Comparison of ENCODE assay signal across 22 cellular contexts in genomic region chr1:245361056-245361455, GRCh38.
"Had no signal": no experiment of that assay in that cellular context is flagged by ENCODE, and none has a peak within 500 bp of the region (broad histone marks: within the 10 kb centered on the region; RNA-seq: fewer than 3 reads in every experiment).

No MANE protein-coding gene starts in this region.

- H3K4me2 ChIP-seq: hepatocyte had no signal

- H3K27ac ChIP-seq: dorsolateral prefrontal cortex, gastrocnemius medialis, heart left ventricle, hepatocyte, left lung, prostate gland, skin epidermis, spleen, thoracic aorta, tibial nerve, upper lobe of left lung had no signal

- DNase-seq: dorsolateral prefrontal cortex; effector CD4-positive, alpha-beta T cell; gastrocnemius medialis; heart left ventricle; kidney; left lung; mesenchymal stem cell; midbrain; naive thymus-derived CD4-positive, alpha-beta T cell; nucleus accumbens; right cardiac atrium; spleen; stimulated activated CD4-positive, alpha-beta T cell treated with anti-CD3 and anti-CD28 coated beads, Interleukin-4, amount 100 ng/mL, for 4 hours; stimulated activated naive CD8-positive, alpha-beta T cell treated with anti-CD3 and anti-CD28 coated beads, Interleukin-15, Interleukin-2, amounts not matched to agents 100 U/mL and 50 U/mL, for 24 hours; substantia nigra; upper lobe of left lung had no signal

- H2AFZ ChIP-seq: hepatocyte had no signal

- H3K36me3 ChIP-seq: gastrocnemius medialis, heart left ventricle, left lung, prostate gland, spleen, thoracic aorta, tibial nerve, upper lobe of left lung had no signal

- H3K4me1 ChIP-seq: gastrocnemius medialis, heart left ventricle, left lung, prostate gland, spleen, tibial nerve, upper lobe of left lung had no signal

- H3K4me3 ChIP-seq: dorsolateral prefrontal cortex, gastrocnemius medialis, heart left ventricle, hepatocyte, left lung, prostate gland, skin epidermis, spleen, thoracic aorta, tibial nerve, upper lobe of left lung had no signal

- ATAC-seq: gastrocnemius medialis; heart left ventricle; left lung; naive thymus-derived CD4-positive, alpha-beta T cell; right cardiac atrium; stimulated activated memory B cell treated with anti-CD40 and anti-IgM and Interleukin-4, amounts not matched to agents 10 μg/mL and 1 μg/mL and 100 μg/mL, for 72 hours; stimulated activated naive CD8-positive, alpha-beta T cell treated with anti-CD3 and anti-CD28 coated beads, Interleukin-15, Interleukin-2, amounts not matched to agents 100 U/mL and 50 U/mL, for 24 hours had no signal

- H3K27me3 ChIP-seq: dorsolateral prefrontal cortex, gastrocnemius medialis, heart left ventricle, hepatocyte, left lung, spleen, tibial nerve, upper lobe of left lung had no signal

- H3K9me3 ChIP-seq: gastrocnemius medialis, heart left ventricle, left lung, prostate gland, spleen, thoracic aorta, tibial nerve, upper lobe of left lung had no signal
